ENCODE assay signal across 9 cellular contexts in genomic region chr4:153204247-153205027, GRCh38. TPM values are rescaled to one million over a fixed set of nuclear protein-coding genes. Genes with fewer than 3 reads are reported as not detected.
DNase-seq lines count a peak whose midpoint lies in the region; ATAC-seq and TF ChIP-seq lines count a peak whose summit lies in the region.
"Had no signal": no experiment of that assay in that cellular context is flagged by ENCODE, and none has a peak within 500 bp of the region (broad histone marks: within the 10 kb centered on the region; RNA-seq: fewer than 3 reads in every experiment).

Gene TRIM2, plus strand, starts transcription at chr4:153204443. Its CDS starts 88 bp downstream, at chr4:153204531.

- no peaks in the 10 kb centered on the region for H3K27me3 ChIP-seq in breast epithelium

- H3K36me3 ChIP-seq in breast epithelium: no peaks in the 10 kb centered on the region

- H3K4me3 ChIP-seq in breast epithelium (peak within 1 kb of the TSS; percentile 11 to 47 (median 26)), skeletal muscle cell (ENCODE audit: low read depth, low read length) (peak within 1 kb of the TSS; percentile 30)
- H3K4me3 ChIP-seq: A549 had no signal

- no peaks in the 10 kb centered on the region for H3K4me1 ChIP-seq in breast epithelium
- H3K4me1 ChIP-seq: A549 had no signal

- no peak for ATAC-seq in GM18520 (IDR thresholded peaks at IDR 0.05; ENCODE audit: unreplicated experiment)
- ATAC-seq in HG03460 (IDR thresholded peaks at IDR 0.05; ENCODE audit: unreplicated experiment): no peak
- ATAC-seq: A549 had no signal

- DNase-seq in NCI-H2029 (lab: John Stamatoyannopoulos, UW): peak; percentile 21
- DNase-seq in NCI-H2029 treated with DMSO at 0.1 percent for 48 hours (lab: John Stamatoyannopoulos, UW): no peak
- DNase-seq in NCI-H2171 (lab: John Stamatoyannopoulos, UW): peak; percentile 70
- DNase-seq in breast epithelium (ENCODE audit: low spot score in 2 of 2): no peak
- DNase-seq in iPS-NIHi11 (ENCODE audit: low spot score): peak; percentile 71
- DNase-seq in skeletal muscle cell (ENCODE audit: low read depth): peak; percentile 52

- intact Hi-C loops in breast epithelium (cut with DNase I; ENCODE audit: low total_unique reads): no loop called here

- no peaks in the 10 kb centered on the region for H3K9me3 ChIP-seq in breast epithelium
- H3K9me3 ChIP-seq: A549 had no signal

- no peak for TF ChIP-seq POLR2A in breast epithelium (IDR thresholded peaks at IDR 0.05)

- no peak for TF ChIP-seq CTCF in breast epithelium (IDR thresholded peaks at IDR 0.05)

- H3K27ac ChIP-seq in breast epithelium: peak within 1 kb of the TSS; percentile 33 to 34
- H3K27ac ChIP-seq: A549 had no signal

RNA-seq across cellular contexts. Expression of gene TRIM2, which starts in this region (rescaled TPM):
- total RNA-seq in breast epithelium: 100 to 1,000 TPM in 1 of 3 donors, 10 to 100 TPM in 2; 26.7 to 109 (median 52.4) TPM

Comparison
In these comparisons a context has a peak if more than half of its experiments do, and no peak if none do; other contexts are left out.
1. DNase-seq: peak in NCI-H2029 (single experiment), NCI-H2171 (single experiment), iPS-NIHi11 (single experiment) and skeletal muscle cell (single experiment); none in NCI-H2029 treated with DMSO at 0.1 percent for 48 hours (single experiment) and breast epithelium (0 of 2).